Comparison of ENCODE assay signal across 1 cellular context in the genomic region with DNA sequence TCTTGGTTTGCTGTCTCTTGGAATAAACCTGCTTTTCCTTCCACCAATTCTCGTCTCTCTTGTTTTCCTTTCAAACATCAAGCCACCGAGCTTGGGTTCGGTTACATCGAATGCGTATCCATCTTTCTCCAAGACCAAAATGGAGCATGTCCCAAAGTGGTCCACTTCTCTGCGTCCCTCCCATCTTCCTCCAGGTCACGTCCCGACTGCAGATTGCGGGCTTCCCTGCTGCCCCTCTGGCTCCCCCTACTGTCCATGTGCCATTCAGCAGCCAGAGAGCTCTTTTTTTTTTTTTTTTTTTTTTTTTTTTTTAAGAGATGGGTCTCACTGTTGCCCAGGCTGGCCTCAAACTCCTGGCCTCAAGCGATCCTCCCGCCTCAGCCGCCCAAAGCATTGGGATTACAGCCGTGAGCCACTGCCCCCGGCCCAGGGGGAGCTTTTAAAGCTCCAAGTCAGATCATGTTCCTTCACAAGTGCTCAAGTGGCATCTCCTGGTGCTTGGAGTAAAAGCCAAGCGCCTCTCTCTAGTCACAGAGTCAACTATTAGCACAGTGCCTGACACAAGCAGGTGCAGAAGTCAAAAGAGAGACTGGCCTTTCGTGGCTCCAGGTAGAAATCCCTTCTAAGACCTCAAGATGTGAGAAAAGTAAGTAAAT.
TF ChIP-seq lines count a peak whose summit lies in the region.

No MANE protein-coding gene starts in this region.

TF ChIP-seq in HEK293, 187 proteins besides CTCF, POLR2A, EP300 and RAD21 (continued from another document):
- 0 out of 2 replicates have a peak, but pooled peaks have one; percentile 57 for TF ChIP-seq YY1 (tag by site-specific recombination; IDR thresholded peaks at IDR 0.05)
- TF ChIP-seq ZNF658 (tag by site-specific recombination; IDR thresholded peaks at IDR 0.05): no peak
- TF ChIP-seq, protein P1, sequence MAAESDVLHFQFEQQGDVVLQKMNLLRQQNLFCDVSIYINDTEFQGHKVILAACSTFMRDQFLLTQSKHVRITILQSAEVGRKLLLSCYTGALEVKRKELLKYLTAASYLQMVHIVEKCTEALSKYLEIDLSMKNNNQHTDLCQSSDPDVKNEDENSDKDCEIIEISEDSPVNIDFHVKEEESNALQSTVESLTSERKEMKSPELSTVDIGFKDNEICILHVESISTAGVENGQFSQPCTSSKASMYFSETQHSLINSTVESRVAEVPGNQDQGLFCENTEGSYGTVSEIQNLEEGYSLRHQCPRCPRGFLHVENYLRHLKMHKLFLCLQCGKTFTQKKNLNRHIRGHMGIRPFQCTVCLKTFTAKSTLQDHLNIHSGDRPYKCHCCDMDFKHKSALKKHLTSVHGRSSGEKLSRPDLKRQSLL (tag by site-specific recombination; IDR thresholded peaks at IDR 0.05): no peak
- TF ChIP-seq, protein P2, sequence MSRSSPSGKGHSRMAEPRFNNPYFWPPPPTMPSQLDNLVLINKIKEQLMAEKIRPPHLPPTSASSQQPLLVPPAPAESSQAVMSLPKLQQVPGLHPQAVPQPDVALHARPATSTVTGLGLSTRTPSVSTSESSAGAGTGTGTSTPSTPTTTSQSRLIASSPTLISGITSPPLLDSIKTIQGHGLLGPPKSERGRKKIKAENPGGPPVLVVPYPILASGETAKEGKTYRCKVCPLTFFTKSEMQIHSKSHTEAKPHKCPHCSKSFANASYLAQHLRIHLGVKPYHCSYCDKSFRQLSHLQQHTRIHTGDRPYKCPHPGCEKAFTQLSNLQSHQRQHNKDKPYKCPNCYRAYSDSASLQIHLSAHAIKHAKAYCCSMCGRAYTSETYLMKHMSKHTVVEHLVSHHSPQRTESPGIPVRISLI (tag by site-specific recombination; IDR thresholded peaks at IDR 0.05): peak; percentile 97
- no peak for TF ChIP-seq ZSCAN16 (tag by site-specific recombination; IDR thresholded peaks at IDR 0.05)
- TF ChIP-seq ZSCAN23 (tag by site-specific recombination; IDR thresholded peaks at IDR 0.05): no peak
- TF ChIP-seq ZNF654 (tag by site-specific recombination; IDR thresholded peaks at IDR 0.05; ENCODE audit: low read depth): peak; percentile 83
- TF ChIP-seq ZNF76 (tag by site-specific recombination; IDR thresholded peaks at IDR 0.05; ENCODE audit: borderline replicate concordance, low read depth): peak; percentile 27; the same call in 1 of the 2 replicates
- no peak for TF ChIP-seq ZBTB7A (tag by site-specific recombination; IDR thresholded peaks at IDR 0.05; ENCODE audit: low read depth)
- peak; percentile 58; the same call in 1 of the 2 replicates for TF ChIP-seq ZBTB17 (tag by site-specific recombination; IDR thresholded peaks at IDR 0.05)
